Comparison of ENCODE assay signal across 9 cellular contexts in the genomic region with DNA sequence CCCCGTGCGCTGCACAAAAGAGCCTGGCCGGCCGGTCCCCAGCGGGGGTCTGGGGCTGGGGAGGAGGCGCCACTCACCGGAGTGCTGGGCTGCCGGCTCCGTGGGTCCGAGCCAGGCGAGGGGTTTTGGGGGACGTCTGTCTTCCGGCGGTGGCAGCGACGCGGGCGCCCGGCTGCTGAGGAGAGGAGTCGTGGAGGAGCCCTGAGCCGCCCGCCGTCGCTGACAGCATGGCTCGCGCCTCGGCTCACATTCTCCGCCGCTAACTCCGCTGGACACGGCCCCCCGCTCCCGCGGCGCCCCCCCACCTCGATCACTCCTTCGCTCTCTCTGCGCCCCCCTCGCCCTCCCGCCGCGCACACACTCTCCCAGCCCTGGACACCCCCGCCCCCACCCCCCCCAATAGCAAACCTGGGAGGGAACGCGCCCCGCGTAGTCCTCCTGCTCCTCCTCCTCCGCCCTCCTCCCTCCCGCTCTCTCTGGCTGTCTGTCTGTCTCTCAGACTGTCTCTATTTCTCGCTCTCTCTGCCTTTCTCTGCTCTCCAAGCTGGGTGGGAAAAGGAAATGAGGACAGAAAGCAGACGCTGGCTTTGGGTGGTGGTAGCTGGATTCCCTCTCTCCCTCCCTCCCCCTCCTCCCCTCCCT. TPM values are rescaled to one million over a fixed set of nuclear protein-coding genes. Genes with fewer than 3 reads are reported as not detected.
DNase-seq lines count a peak whose midpoint lies in the region; ATAC-seq and TF ChIP-seq lines count a peak whose summit lies in the region.
"Had no signal": no experiment of that assay in that cellular context is flagged by ENCODE, and none has a peak within 500 bp of the region (broad histone marks: within the 10 kb centered on the region; RNA-seq: fewer than 3 reads in every experiment).

No MANE protein-coding gene starts in this region.

- 0 to 1% methylated on average over 17 to 25 of the region's 51 CpGs for WGBS in mesodermal cell (ENCODE audit: insufficient coverage in 2 of 2), 2 experiments
- 1% methylated on average over 13 to 28 of the region's 51 CpGs for WGBS in tibial nerve, 2 donors

- no peak for DNase-seq in T-helper 17 cell
- DNase-seq in dermis blood vessel endothelial cell, result peak; percentile 46
- DNase-seq in tibial nerve (ENCODE audit: low spot score in 2 of 2), result no peak
- no peak for DNase-seq in central memory CD4-positive, alpha-beta T cell

- TF ChIP-seq POLR2A in tibial nerve (IDR thresholded peaks at IDR 0.05), result no peak

- H3K4me1 ChIP-seq in HEK293 (ENCODE audit: control insufficient read depth, insufficient read depth, low read length), result peaks cover 25% of the 10 kb centered on the region
- H3K4me1 ChIP-seq in mesodermal cell (ENCODE audit: control insufficient read depth, insufficient read depth, low read length, poor library complexity, severe bottlenecking), result peaks cover 66% of the 10 kb centered on the region
- peaks cover 6 to 80% (median 55%) of the 10 kb centered on the region in 4 donors for H3K4me1 ChIP-seq in tibial nerve

- no peaks in the 10 kb centered on the region for H3K36me3 Mint-ChIP-seq in T-helper 17 cell (ENCODE audit: low read depth)

- H3K9me3 ChIP-seq in HEK293 (ENCODE audit: control insufficient read depth, insufficient read depth, low read depth, low read length) (no peaks in the 10 kb centered on the region), T-helper 17 cell (ENCODE audit: control insufficient read depth, low read length, poor library complexity, severe bottlenecking) (no peaks in the 10 kb centered on the region), mesodermal cell (ENCODE audit: control insufficient read depth, low read length) (no peaks in the 10 kb centered on the region), tibial nerve (no peaks in the 10 kb centered on the region)

- CTCF ChIA-PET in HEK293 (lab: Yijun Ruan, JAX), result interaction anchor here (0.6 to 5.3 kb wide), 9 partner anchors 20 to 208 kb away, joined by 3 to 43 read pairs (median 4); no protein-coding TSS in a partner anchor

- peak overlapping the region; percentile 68 for H3K27ac Mint-ChIP-seq in T-helper 17 cell

- peak overlapping the region; percentile 95 for H3K4me3 Mint-ChIP-seq in T-helper 17 cell

- POLR2A ChIA-PET in HEK293 (lab: Yijun Ruan, JAX), result interaction anchor here (0.5 to 4.9 kb wide), 24 partner anchors 8 to 237 kb away, joined by 3 to 62 read pairs (median 4); a partner anchor contains a TSS

- H3K4me1 Mint-ChIP-seq in T-helper 17 cell, result peaks cover 43% of the 10 kb centered on the region

- H3K4me3 ChIP-seq in HEK293 (ENCODE audit: low read depth, low read length) (peak overlapping the region; percentile 69), mesodermal cell (ENCODE audit: extremely low read depth, insufficient read depth, low read length, poor library complexity, severe bottlenecking) (peak overlapping the region; percentile 87), tibial nerve (peak overlapping the region; percentile 78 to 99 (median 94))

- H3K27me3 Mint-ChIP-seq in T-helper 17 cell, result no peaks in the 10 kb centered on the region

- ATAC-seq in T-helper 17 cell, result peak; percentile 26
- no peak for ATAC-seq in GM18909 (IDR thresholded peaks at IDR 0.05; ENCODE audit: poor library complexity, unreplicated experiment)

- no peak for TF ChIP-seq EP300 in tibial nerve (IDR thresholded peaks at IDR 0.05)

- H3K36me3 ChIP-seq in HEK293 (ENCODE audit: control insufficient read depth in 2 of 2, insufficient read depth in 1 of 2, low read length in 2 of 2), result no peaks in the 10 kb centered on the region
- no peaks in the 10 kb centered on the region for H3K36me3 ChIP-seq in mesodermal cell (ENCODE audit: control insufficient read depth, insufficient read depth, low read length)
- no peaks in the 10 kb centered on the region for H3K36me3 ChIP-seq in tibial nerve

- H3K27ac ChIP-seq in C4-2B (peak overlapping the region; percentile 80), HEK293 (ENCODE audit: extremely low read depth, low read depth, low read length) (peak overlapping the region; percentile 72), mesodermal cell (ENCODE audit: low read depth, low read length, severe bottlenecking) (peak overlapping the region; percentile 64), tibial nerve (peak overlapping the region; percentile 93 to 99 (median 97))

- no peaks in the 10 kb centered on the region for H3K27me3 ChIP-seq in tibial nerve

- TF ChIP-seq CTCF in C4-2B (conservative IDR thresholded peaks at IDR 0.05), result no peak
- no peak for TF ChIP-seq CTCF in HEK293 (tag by site-specific recombination; IDR thresholded peaks at IDR 0.05)
- TF ChIP-seq CTCF in tibial nerve (IDR thresholded peaks at IDR 0.05), result no peak

TF ChIP-seq in HEK293, 187 proteins besides CTCF, POLR2A, EP300 and RAD21 (continues in another document):
- TF ChIP-seq ZBTB8A (tag by site-specific recombination; IDR thresholded peaks at IDR 0.05) (no peak), ZNF544 (tag by site-specific recombination; IDR thresholded peaks at IDR 0.05) (no peak), ZNF404 (tag by site-specific recombination; IDR thresholded peaks at IDR 0.05) (no peak), SETDB1 (IDR thresholded peaks at IDR 0.05; ENCODE audit: insufficient read length, low read length) (no peak), ZNF292 (tag by site-specific recombination; IDR thresholded peaks at IDR 0.05; ENCODE audit: borderline replicate concordance, low read depth) (no peak), ZNF677 (tag by site-specific recombination; IDR thresholded peaks at IDR 0.05) (no peak)
- TF ChIP-seq, protein P1, sequence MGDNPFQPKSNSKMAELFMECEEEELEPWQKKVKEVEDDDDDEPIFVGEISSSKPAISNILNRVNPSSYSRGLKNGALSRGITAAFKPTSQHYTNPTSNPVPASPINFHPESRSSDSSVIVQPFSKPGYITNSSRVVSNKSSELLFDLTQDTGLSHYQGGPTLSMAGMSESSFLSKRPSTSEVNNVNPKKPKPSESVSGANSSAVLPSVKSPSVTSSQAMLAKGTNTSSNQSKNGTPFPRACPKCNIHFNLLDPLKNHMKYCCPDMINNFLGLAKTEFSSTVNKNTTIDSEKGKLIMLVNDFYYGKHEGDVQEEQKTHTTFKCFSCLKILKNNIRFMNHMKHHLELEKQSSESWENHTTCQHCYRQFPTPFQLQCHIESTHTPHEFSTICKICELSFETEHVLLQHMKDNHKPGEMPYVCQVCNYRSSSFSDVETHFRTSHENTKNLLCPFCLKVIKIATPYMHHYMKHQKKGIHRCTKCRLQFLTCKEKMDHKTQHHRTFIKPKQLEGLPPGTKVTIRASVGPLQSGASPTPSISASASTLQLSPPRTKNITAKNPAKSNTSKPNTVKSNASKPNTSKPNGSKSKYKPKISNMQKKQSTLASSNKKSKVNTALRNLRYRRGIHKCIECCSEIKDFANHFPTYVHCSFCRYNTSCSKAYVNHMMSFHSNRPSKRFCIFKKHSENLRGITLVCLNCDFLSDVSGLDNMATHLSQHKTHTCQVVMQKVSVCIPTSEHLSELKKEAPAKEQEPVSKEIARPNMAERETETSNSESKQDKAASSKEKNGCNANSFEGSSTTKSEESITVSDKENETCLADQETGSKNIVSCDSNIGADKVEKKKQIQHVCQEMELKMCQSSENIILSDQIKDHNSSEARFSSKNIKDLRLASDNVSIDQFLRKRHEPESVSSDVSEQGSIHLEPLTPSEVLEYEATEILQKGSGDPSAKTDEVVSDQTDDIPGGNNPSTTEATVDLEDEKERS (tag by site-specific recombination; IDR thresholded peaks at IDR 0.05), result no peak
- TF ChIP-seq, protein P2, sequence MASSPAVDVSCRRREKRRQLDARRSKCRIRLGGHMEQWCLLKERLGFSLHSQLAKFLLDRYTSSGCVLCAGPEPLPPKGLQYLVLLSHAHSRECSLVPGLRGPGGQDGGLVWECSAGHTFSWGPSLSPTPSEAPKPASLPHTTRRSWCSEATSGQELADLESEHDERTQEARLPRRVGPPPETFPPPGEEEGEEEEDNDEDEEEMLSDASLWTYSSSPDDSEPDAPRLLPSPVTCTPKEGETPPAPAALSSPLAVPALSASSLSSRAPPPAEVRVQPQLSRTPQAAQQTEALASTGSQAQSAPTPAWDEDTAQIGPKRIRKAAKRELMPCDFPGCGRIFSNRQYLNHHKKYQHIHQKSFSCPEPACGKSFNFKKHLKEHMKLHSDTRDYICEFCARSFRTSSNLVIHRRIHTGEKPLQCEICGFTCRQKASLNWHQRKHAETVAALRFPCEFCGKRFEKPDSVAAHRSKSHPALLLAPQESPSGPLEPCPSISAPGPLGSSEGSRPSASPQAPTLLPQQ (tag by site-specific recombination; IDR thresholded peaks at IDR 0.05), result no peak
- TF ChIP-seq, protein P3, sequence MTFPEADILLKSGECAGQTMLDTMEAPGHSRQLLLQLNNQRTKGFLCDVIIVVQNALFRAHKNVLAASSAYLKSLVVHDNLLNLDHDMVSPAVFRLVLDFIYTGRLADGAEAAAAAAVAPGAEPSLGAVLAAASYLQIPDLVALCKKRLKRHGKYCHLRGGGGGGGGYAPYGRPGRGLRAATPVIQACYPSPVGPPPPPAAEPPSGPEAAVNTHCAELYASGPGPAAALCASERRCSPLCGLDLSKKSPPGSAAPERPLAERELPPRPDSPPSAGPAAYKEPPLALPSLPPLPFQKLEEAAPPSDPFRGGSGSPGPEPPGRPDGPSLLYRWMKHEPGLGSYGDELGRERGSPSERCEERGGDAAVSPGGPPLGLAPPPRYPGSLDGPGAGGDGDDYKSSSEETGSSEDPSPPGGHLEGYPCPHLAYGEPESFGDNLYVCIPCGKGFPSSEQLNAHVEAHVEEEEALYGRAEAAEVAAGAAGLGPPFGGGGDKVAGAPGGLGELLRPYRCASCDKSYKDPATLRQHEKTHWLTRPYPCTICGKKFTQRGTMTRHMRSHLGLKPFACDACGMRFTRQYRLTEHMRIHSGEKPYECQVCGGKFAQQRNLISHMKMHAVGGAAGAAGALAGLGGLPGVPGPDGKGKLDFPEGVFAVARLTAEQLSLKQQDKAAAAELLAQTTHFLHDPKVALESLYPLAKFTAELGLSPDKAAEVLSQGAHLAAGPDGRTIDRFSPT (tag by site-specific recombination; IDR thresholded peaks at IDR 0.05), result peak; percentile 49; the same call in 1 of the 2 replicates

RNA-seq across cellular contexts. Expression of a gene that starts 0.5 kb away (rescaled TPM):
- total RNA-seq in T-helper 17 cell (10 to 100 TPM; 15.9 to 18.7 TPM), dermis blood vessel endothelial cell (7.1 and 16.0 TPM in 2 replicates), tibial nerve (10 to 100 TPM; 26.4 to 39.9 (median 34.6) TPM)
- polyA plus RNA-seq in mesodermal cell (2013, experiment 1 of 2), result 44.6 TPM
- 35.0 TPM for polyA plus RNA-seq in mesodermal cell (2013, experiment 2 of 2)

RNA-seq across cellular contexts. Expression of a gene that starts 31.5 kb away (rescaled TPM):
- 10 to 100 TPM in 1 of 2 donors, 1 to 10 TPM in 1; 3.3 to 12.6 TPM for total RNA-seq in T-helper 17 cell
- 0.74 and 1.2 TPM in 2 replicates for total RNA-seq in dermis blood vessel endothelial cell
- not detected for polyA plus RNA-seq in mesodermal cell (2013, experiment 1 of 2)
- not detected for polyA plus RNA-seq in mesodermal cell (2013, experiment 2 of 2)
- total RNA-seq in tibial nerve, result 10 to 100 TPM; 18.4 to 63.9 (median 22.6) TPM
- total RNA-seq: NCI-H460 had no signal
